Comparison of ENCODE assay signal across 9 cellular contexts in the genomic region with DNA sequence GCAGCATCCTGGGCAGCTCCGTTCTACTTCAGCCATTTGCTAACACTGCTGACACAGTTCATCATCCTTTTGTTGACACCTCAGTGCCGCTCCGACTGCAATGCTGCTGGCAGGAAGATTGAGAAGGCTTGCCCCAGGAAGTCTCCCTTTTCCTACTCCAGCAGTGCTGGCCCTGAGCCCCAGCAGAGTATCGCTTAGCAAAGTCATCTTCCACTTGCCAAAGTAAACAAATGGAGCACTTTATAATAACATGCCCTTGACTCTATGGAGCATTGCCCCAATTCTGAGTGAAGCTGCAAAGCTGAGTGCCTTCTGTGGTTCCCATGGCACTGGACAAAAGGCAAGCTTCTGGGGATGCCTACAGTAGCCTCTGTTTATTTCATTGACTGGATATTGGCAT. TPM values are rescaled to one million over a fixed set of nuclear protein-coding genes. Genes with fewer than 3 reads are reported as not detected.
DNase-seq lines count a peak whose midpoint lies in the region; ATAC-seq and TF ChIP-seq lines count a peak whose summit lies in the region.
"Had no signal": no experiment of that assay in that cellular context is flagged by ENCODE, and none has a peak within 500 bp of the region (broad histone marks: within the 10 kb centered on the region; RNA-seq: fewer than 3 reads in every experiment).

No MANE protein-coding gene starts in this region.

- no peak overlapping the region for H4K91ac ChIP-seq in IMR-90 (ENCODE audit: insufficient read depth, low read depth, low read length)

- CTCF ChIA-PET in IMR-90 (lab: Yijun Ruan, JAX) = no interaction called here

- H2BK15ac ChIP-seq in IMR-90 (ENCODE audit: low read depth, low read length) = no peak overlapping the region

- in situ Hi-C loops in IMR-90 (cut with MboI; ENCODE audit: low sequenced_read_pairs) (no loop called here), transverse colon (cut with MboI; ENCODE audit: low pct_ligation_motif_present in 1 of 4, low pct_unique_long_range_greater_than_20kb in 1 of 4, low sequenced_read_pairs in 3 of 4) (loop anchor here in 1 of 4 donors (5.0 kb wide), 1 partner anchor 106 kb away; no protein-coding TSS in a partner anchor)

- H2BK5ac ChIP-seq in IMR-90 (ENCODE audit: low read depth, low read length, poor library complexity, severe bottlenecking) = no peak overlapping the region

- peak; percentile 55 for ATAC-seq in IMR-90 (ENCODE audit: low read depth)
- ATAC-seq in left colon = peak; percentile 72
- ATAC-seq in GM18861 (IDR thresholded peaks at IDR 0.05; ENCODE audit: unreplicated experiment) = no peak

- H3K14ac ChIP-seq in IMR-90 (replicated peaks; ENCODE audit: low read depth, low read length) = no peak overlapping the region

- TF ChIP-seq EP300 in transverse colon (IDR thresholded peaks at IDR 0.05; ENCODE audit: low read depth) (no peak), esophagus muscularis mucosa (IDR thresholded peaks at IDR 0.05) (no peak)

- H2BK120ac ChIP-seq in IMR-90 (ENCODE audit: low read depth, low read length) = no peak overlapping the region

- H3K4me2 ChIP-seq in IMR-90 (ENCODE audit: low read depth, low read length) = no peak overlapping the region; the same call in 1 of the 2 replicates

- H4K20me1 ChIP-seq in IMR-90 (ENCODE audit: insufficient read depth, low read length) = no peaks in the 10 kb centered on the region

- no peak overlapping the region for H3K27ac ChIP-seq in IMR-90 (ENCODE audit: insufficient read depth, low read length)
- peak overlapping the region; percentile 9 to 71 (median 44) for H3K27ac ChIP-seq in transverse colon
- no peak overlapping the region for H3K27ac ChIP-seq in esophagus muscularis mucosa (replicated peaks in 1 of 4)

- H3K36me3 ChIP-seq in IMR-90 (ENCODE audit: control insufficient read depth, insufficient read depth, low read length) (no peaks in the 10 kb centered on the region), adipocyte (ENCODE audit: control insufficient read depth, insufficient read depth, low read length, severe bottlenecking) (no peaks in the 10 kb centered on the region), transverse colon (no peaks in the 10 kb centered on the region), esophagus muscularis mucosa (no peaks in the 10 kb centered on the region)

- H3K56ac ChIP-seq in IMR-90 (ENCODE audit: extremely low read depth, insufficient read depth, low read length) = no peak overlapping the region

- H2AFZ ChIP-seq in IMR-90 (replicated peaks; ENCODE audit: low read length, poor library complexity) = no peak overlapping the region

- TF ChIP-seq CTCF in IMR-90 (conservative IDR thresholded peaks at IDR 0.05; ENCODE audit: low read depth, low read length) = no peak
- no peak for TF ChIP-seq CTCF in transverse colon (IDR thresholded peaks at IDR 0.05)
- no peak for TF ChIP-seq CTCF in esophagus muscularis mucosa (IDR thresholded peaks at IDR 0.05)

- WGBS in IMR-90 (ENCODE audit: extremely low coverage in 2 of 2, insufficient read length in 1 of 2), 2 experiments = 0% methylated on average over 1 of the region's 4 CpGs; no CpG with 5 or more reads in 1 of the 2 experiments
- 17 to 18% methylated on average over 3 to 4 of the region's 4 CpGs for WGBS in transverse colon (ENCODE audit: low coverage in 1 of 2), 2 donors
- WGBS in esophagus muscularis mucosa = 9% methylated on average over 4 of the region's 4 CpGs

- no peak overlapping the region for H3K18ac ChIP-seq in IMR-90 (ENCODE audit: low read depth, low read length)

- no peak overlapping the region for H3K23ac ChIP-seq in IMR-90 (ENCODE audit: low read depth, low read length)

- no peak overlapping the region for H2BK20ac ChIP-seq in IMR-90 (ENCODE audit: low read depth, low read length)

- no peak overlapping the region for H2AK9ac ChIP-seq in IMR-90 (replicated peaks; ENCODE audit: low read depth, low read length, poor library complexity)

- intact Hi-C loops in IMR-90 (cut with micrococcal nuclease) (no loop called here), left colon (cut with DNase I, micrococcal nuclease) (no loop called here), transverse colon (cut with DNase I; ENCODE audit: low total_unique reads) (no loop called here), esophagus muscularis mucosa (cut with DNase I) (no loop called here), head of caudate nucleus (cut with DNase I) (no loop called here)

- no peak for TF ChIP-seq RAD21 in IMR-90 (IDR thresholded peaks at IDR 0.05; ENCODE audit: low read length)

- no peak overlapping the region for H4K5ac ChIP-seq in IMR-90 (ENCODE audit: low read depth, low read length)

- H3K79me1 ChIP-seq in IMR-90 (ENCODE audit: low read depth in 1 of 2, low read length in 2 of 2) = no peaks in the 10 kb centered on the region

- H2AK5ac ChIP-seq in IMR-90 (ENCODE audit: low read depth, low read length) = no peak overlapping the region

- H3K4me3 ChIP-seq in IMR-90 (ENCODE audit: insufficient read depth, low read depth, low read length) (no peak overlapping the region), adipocyte (ENCODE audit: low read length) (no peak overlapping the region), transverse colon (no peak overlapping the region), esophagus muscularis mucosa (no peak overlapping the region)

- POLR2A ChIA-PET in IMR-90 (lab: Charles Lee; ENCODE audit: unreplicated experiment) = no interaction called here

- no peaks in the 10 kb centered on the region for H3K4me1 ChIP-seq in IMR-90 (ENCODE audit: control insufficient read depth, insufficient read depth, low read length)
- peaks cover 19% of the 10 kb centered on the region for H3K4me1 ChIP-seq in adipocyte (ENCODE audit: control insufficient read depth, insufficient read depth, low read length)
- peaks cover 12 to 63% (median 38%) of the 10 kb centered on the region in 4 donors for H3K4me1 ChIP-seq in transverse colon
- peaks cover 0 to 18% (median 16%) of the 10 kb centered on the region in 4 donors for H3K4me1 ChIP-seq in esophagus muscularis mucosa

- H3K9ac ChIP-seq in IMR-90 (ENCODE audit: low read depth, low read length) (no peak overlapping the region), adipocyte (ENCODE audit: low read length) (no peak overlapping the region)

- peaks cover 8% of the 10 kb centered on the region for H3K9me1 ChIP-seq in IMR-90 (ENCODE audit: insufficient read depth, low read length)

- H3K9me3 ChIP-seq in IMR-90 (ENCODE audit: control insufficient read depth, insufficient read depth, low read length) (no peaks in the 10 kb centered on the region; the same call in 1 of the 2 replicates), adipocyte (ENCODE audit: control insufficient read depth, low read length) (no peaks in the 10 kb centered on the region), transverse colon (no peaks in the 10 kb centered on the region), esophagus muscularis mucosa (no peaks in the 10 kb centered on the region)

- peaks cover 47% of the 10 kb centered on the region for H3K27me3 ChIP-seq in IMR-90 (ENCODE audit: control insufficient read depth, insufficient read depth, low read length)
- H3K27me3 ChIP-seq in adipocyte (replicated peaks; ENCODE audit: control insufficient read depth, insufficient read depth, low read length) = peaks cover 6% of the 10 kb centered on the region
- no peaks in the 10 kb centered on the region for H3K27me3 ChIP-seq in transverse colon
- no peaks in the 10 kb centered on the region for H3K27me3 ChIP-seq in esophagus muscularis mucosa

- no peak for TF ChIP-seq POLR2A in IMR-90 (IDR thresholded peaks at IDR 0.05; ENCODE audit: low read depth, low read length)
- TF ChIP-seq POLR2A in transverse colon (IDR thresholded peaks at IDR 0.05) = no peak
- TF ChIP-seq POLR2A in esophagus muscularis mucosa (IDR thresholded peaks at IDR 0.05; ENCODE audit: low read depth) = no peak

- dilution Hi-C loops in IMR-90 (cut with HindIII; ENCODE audit: low sequenced_read_pairs, unreplicated experiment) = no loop called here

- DNase-seq in IMR-90 (peak; percentile 37), adipocyte (ENCODE audit: low read depth) (peak; percentile 75), left colon (peak; percentile 73 to 79), transverse colon (peak; percentile 74), esophagus muscularis mucosa (ENCODE audit: extremely low spot score) (no peak), head of caudate nucleus (no peak)
- DNase-seq: activated CD8-positive, alpha-beta memory T cell treated with anti-CD3 and anti-CD28 coated beads, Interleukin-2, amount 50 U/mL, for 48 hours; NK-92 treated with Interleukin-12 subunit alpha and Interleukin-12 subunit beta, amount 100 ng/mL, for 24 hours had no signal

- no peak overlapping the region for H3K4ac ChIP-seq in IMR-90 (ENCODE audit: low read depth, low read length)

- no peak overlapping the region for H4K8ac ChIP-seq in IMR-90 (ENCODE audit: low read depth in 2 of 2, low read length in 2 of 2)

- BruUV-seq in IMR-90 (replicated peaks; lab: Mats Ljungman, UMichigan) = no TSS peak

TF ChIP-seq in IMR-90, 13 proteins besides CTCF, POLR2A, EP300 and RAD21 (continues in another document):
- TF ChIP-seq, protein P1, sequence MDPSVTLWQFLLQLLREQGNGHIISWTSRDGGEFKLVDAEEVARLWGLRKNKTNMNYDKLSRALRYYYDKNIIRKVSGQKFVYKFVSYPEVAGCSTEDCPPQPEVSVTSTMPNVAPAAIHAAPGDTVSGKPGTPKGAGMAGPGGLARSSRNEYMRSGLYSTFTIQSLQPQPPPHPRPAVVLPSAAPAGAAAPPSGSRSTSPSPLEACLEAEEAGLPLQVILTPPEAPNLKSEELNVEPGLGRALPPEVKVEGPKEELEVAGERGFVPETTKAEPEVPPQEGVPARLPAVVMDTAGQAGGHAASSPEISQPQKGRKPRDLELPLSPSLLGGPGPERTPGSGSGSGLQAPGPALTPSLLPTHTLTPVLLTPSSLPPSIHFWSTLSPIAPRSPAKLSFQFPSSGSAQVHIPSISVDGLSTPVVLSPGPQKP (IDR thresholded peaks at IDR 0.05; ENCODE audit: borderline replicate concordance, low read depth, low read length) = no peak
- TF ChIP-seq FOS (IDR thresholded peaks at IDR 0.05; ENCODE audit: low read depth, low read length) (no peak), RCOR1 (IDR thresholded peaks at IDR 0.05; ENCODE audit: insufficient replicate concordance, low read length) (no peak), NFE2L2 (IDR thresholded peaks at IDR 0.05; ENCODE audit: low read depth, low read length) (no peak), CHD1 (IDR thresholded peaks at IDR 0.05; ENCODE audit: low read depth, low read length) (no peak), SMC3 (IDR thresholded peaks at IDR 0.05; ENCODE audit: low read depth, low read length) (no peak), MAZ (IDR thresholded peaks at IDR 0.05; ENCODE audit: borderline replicate concordance, low read depth, low read length) (no peak), CEBPB (IDR thresholded peaks at IDR 0.05; ENCODE audit: low read depth, low read length) (no peak)

RNA-seq across cellular contexts. Expression of a gene that starts 32.2 kb away (rescaled TPM):
- 0.54 and 0.56 TPM in 2 replicates for total RNA-seq in IMR-90 (2012; rRNA removed)
- polyA plus RNA-seq in IMR-90 (2012; rRNA removed) = 0.16 and 0.24 TPM in 2 replicates
- 0.04 and 0.13 TPM in 2 replicates for polyA plus RNA-seq in IMR-90 (2012; cell fraction: cytosol; rRNA removed)
- polyA plus RNA-seq in IMR-90 (2012; cell fraction: nucleus; rRNA removed; ENCODE audit: low replicate concordance) = 0.12 and 0.25 TPM in 2 replicates
- total RNA-seq in left colon = 10 to 100 TPM; 28.6 to 41.9 TPM
- 10 to 100 TPM in 3 of 4 donors, 1 to 10 TPM in 1; 4.9 to 19.8 (median 13.0) TPM for total RNA-seq in transverse colon
- total RNA-seq in esophagus muscularis mucosa = 1 to 10 TPM in 1 of 4 donors, under 1 TPM in 3; 0.66 to 1.7 (median 0.79) TPM

Comparison
In these comparisons a context has a peak if more than half of its experiments do, and no peak if none do; other contexts are left out.
1. DNase-seq: peak in IMR-90 (single experiment), adipocyte (single experiment), left colon (2 of 2) and transverse colon (single experiment); none in esophagus muscularis mucosa (single experiment) and head of caudate nucleus (0 of 42).
2. H3K27ac ChIP-seq: peak in transverse colon (4 of 4); none in IMR-90 (single experiment) and esophagus muscularis mucosa (0 of 4).